In the genomic region with DNA sequence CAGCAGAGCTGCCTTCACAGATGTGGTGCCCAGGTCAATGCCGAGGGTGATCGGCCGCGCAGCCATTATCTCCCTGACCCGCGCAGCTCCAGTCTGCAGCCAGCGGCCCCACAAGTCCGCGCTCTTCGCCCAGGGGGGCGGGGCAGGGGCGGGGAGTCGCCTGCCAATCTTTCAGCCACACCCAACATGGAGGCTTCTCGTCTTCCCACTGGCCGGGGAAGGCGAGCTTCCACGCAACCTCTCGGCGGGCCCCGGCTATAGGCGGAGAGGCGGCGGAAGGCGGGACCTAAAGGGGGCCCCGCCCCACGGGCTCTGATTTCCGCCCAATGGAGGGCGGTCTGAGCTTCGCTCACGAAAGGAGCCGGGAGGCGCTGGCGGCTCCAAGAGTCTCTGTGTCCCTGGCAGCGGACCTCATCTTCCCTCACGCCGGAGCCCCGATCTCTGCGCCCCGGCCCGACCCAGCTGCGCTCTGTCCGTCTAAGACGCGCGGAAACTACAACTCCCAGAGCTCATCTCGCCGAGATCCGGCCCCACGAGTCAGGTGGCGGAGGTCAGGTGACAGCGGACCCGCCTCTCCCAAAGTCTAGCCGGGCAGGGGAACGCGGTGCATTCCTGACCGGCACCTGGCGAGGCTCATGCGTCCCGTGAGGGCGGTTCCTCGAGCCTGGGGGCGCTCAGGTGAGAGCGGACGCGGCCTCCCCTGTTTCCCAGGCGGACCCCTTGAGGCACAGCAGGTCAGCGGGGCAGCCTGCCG, we compare ENCODE assay signal across 1 cellular context.
TF ChIP-seq lines count a peak whose summit lies in the region.

Gene CTNS, plus strand, starts transcription at position 607 of the 754 bp plus-strand sequence. CDS start 3,447 bp downstream, outside the sequence.
Gene SHPK, minus strand, starts transcription at position 97 of the 754 bp plus-strand sequence. Its CDS starts 31 bp downstream, at position 66.

TF ChIP-seq in HepG2, 621 proteins besides CTCF, POLR2A, EP300 and RAD21 (continued from another document and continues in another):
- TF ChIP-seq, protein P1, sequence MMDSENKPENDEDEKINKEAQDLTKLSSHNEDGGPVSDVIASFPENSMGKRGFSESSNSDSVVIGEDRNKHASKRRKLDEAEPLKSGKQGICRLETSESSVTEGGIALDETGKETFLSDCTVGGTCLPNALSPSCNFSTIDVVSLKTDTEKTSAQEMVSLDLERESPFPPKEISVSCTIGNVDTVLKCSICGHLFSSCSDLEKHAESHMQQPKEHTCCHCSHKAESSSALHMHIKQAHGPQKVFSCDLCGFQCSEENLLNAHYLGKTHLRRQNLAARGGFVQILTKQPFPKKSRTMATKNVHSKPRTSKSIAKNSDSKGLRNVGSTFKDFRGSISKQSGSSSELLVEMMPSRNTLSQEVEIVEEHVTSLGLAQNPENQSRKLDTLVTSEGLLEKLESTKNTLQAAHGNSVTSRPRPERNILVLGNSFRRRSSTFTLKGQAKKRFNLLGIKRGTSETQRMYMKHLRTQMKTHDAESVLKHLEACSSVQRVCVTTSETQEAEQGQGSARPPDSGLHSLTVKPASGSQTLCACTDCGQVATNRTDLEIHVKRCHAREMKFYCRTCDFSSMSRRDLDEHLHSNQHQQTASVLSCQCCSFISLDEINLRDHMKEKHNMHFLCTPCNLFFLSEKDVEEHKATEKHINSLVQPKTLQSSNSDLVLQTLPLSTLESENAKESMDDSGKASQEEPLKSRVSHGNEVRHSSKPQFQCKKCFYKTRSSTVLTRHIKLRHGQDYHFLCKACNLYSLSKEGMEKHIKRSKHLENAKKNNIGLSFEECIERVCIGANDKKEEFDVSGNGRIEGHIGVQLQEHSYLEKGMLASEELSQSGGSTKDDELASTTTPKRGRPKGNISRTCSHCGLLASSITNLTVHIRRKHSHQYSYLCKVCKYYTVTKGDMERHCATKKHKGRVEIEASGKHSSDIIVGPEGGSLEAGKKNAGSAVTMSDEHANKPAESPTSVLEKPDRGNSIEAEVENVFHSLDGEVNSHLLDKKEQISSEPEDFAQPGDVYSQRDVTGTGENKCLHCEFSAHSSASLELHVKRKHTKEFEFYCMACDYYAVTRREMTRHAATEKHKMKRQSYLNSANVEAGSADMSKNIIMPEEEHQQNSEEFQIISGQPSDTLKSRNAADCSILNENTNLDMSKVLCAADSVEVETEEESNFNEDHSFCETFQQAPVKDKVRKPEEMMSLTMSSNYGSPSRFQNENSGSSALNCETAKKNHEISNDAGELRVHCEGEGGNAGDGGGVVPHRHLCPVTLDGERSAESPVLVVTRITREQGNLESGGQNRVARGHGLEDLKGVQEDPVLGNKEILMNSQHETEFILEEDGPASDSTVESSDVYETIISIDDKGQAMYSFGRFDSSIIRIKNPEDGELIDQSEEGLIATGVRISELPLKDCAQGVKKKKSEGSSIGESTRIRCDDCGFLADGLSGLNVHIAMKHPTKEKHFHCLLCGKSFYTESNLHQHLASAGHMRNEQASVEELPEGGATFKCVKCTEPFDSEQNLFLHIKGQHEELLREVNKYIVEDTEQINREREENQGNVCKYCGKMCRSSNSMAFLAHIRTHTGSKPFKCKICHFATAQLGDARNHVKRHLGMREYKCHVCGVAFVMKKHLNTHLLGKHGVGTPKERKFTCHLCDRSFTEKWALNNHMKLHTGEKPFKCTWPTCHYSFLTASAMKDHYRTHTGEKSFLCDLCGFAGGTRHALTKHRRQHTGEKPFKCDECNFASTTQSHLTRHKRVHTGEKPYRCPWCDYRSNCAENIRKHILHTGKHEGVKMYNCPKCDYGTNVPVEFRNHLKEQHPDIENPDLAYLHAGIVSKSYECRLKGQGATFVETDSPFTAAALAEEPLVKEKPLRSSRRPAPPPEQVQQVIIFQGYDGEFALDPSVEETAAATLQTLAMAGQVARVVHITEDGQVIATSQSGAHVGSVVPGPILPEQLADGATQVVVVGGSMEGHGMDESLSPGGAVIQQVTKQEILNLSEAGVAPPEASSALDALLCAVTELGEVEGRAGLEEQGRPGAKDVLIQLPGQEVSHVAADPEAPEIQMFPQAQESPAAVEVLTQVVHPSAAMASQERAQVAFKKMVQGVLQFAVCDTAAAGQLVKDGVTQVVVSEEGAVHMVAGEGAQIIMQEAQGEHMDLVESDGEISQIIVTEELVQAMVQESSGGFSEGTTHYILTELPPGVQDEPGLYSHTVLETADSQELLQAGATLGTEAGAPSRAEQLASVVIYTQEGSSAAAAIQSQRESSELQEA (CRISPR knock-in tag; IDR thresholded peaks at IDR 0.05; ENCODE audit: not compliant biosample characterization) = peak; percentile 37
- TF ChIP-seq NRL (CRISPR knock-in tag; IDR thresholded peaks at IDR 0.05; ENCODE audit: borderline replicate concordance) (no peak; the same call in 1 of the 2 replicates), ZHX1 (CRISPR knock-in tag; IDR thresholded peaks at IDR 0.05; ENCODE audit: low read depth) (peak; percentile 64; the same call in 1 of the 2 replicates), SALL1 (CRISPR knock-in tag; IDR thresholded peaks at IDR 0.05) (peak; percentile 62), RXRA (CRISPR knock-in tag; IDR thresholded peaks at IDR 0.05) (0 out of 2 replicates have a peak, but pooled peaks have one; percentile 32), HNRNPLL (IDR thresholded peaks at IDR 0.05; ENCODE audit: low read depth, low read length, poor library complexity, severe bottlenecking) (peak; percentile 72), SP5 (CRISPR knock-in tag; IDR thresholded peaks at IDR 0.05; ENCODE audit: borderline replicate concordance, low read depth) (peak; percentile 81), ATF6 (CRISPR knock-in tag; conservative IDR thresholded peaks at IDR 0.05) (no peak), NFKBIZ (CRISPR knock-in tag; IDR thresholded peaks at IDR 0.05) (no peak), ZNF337 (CRISPR knock-in tag; IDR thresholded peaks at IDR 0.05; ENCODE audit: borderline replicate concordance, low read depth) (no peak), GATA4 (IDR thresholded peaks at IDR 0.05; ENCODE audit: borderline replicate concordance, low read depth) (peak; percentile 58; the same call in 1 of the 2 replicates), ZNF546 (CRISPR knock-in tag; conservative IDR thresholded peaks at IDR 0.05) (0 out of 2 replicates have a peak, but pooled peaks have one; percentile 46), CBX2 (IDR thresholded peaks at IDR 0.05; ENCODE audit: low read depth, low read length) (no peak), CBX2 (CRISPR knock-in tag; IDR thresholded peaks at IDR 0.05; ENCODE audit: low read depth) (no peak), MAFK (conservative IDR thresholded peaks at IDR 0.05 in 1 of 2, IDR thresholded peaks at IDR 0.05 in 1 of 2; ENCODE audit: low read length in 2 of 2) (no peak), ZMYM3 (CRISPR knock-in tag; IDR thresholded peaks at IDR 0.05) (no peak), ZNF816 (CRISPR knock-in tag; IDR thresholded peaks at IDR 0.05; ENCODE audit: borderline replicate concordance) (0 out of 2 replicates have a peak, but pooled peaks have one; percentile 43), ZBED4 (CRISPR knock-in tag; IDR thresholded peaks at IDR 0.05; ENCODE audit: borderline replicate concordance) (peak; percentile 56), GFI1 (CRISPR knock-in tag; IDR thresholded peaks at IDR 0.05; ENCODE audit: borderline replicate concordance) (0 out of 2 replicates have a peak, but pooled peaks have one; percentile 70), PPARG (CRISPR knock-in tag; conservative IDR thresholded peaks at IDR 0.05) (0 out of 2 replicates have a peak, but pooled peaks have one; percentile 13), ZNF672 (CRISPR knock-in tag; IDR thresholded peaks at IDR 0.05) (no peak), FOXA3 (CRISPR knock-in tag; IDR thresholded peaks at IDR 0.05) (peak; percentile 32; the same call in 1 of the 2 replicates), SAP130 (CRISPR knock-in tag; IDR thresholded peaks at IDR 0.05; ENCODE audit: low read depth) (peak; percentile 98), HDAC1 (CRISPR knock-in tag; IDR thresholded peaks at IDR 0.05) (peak; percentile 96), ZNF296 (CRISPR knock-in tag; conservative IDR thresholded peaks at IDR 0.05) (no peak; the same call in 1 of the 2 replicates), FOXO4 (CRISPR knock-in tag; conservative IDR thresholded peaks at IDR 0.05) (0 out of 2 replicates have a peak, but pooled peaks have one; percentile 89), TBX2 (CRISPR knock-in tag; IDR thresholded peaks at IDR 0.05; ENCODE audit: borderline replicate concordance) (peak; percentile 18)
- TF ChIP-seq, protein P2, sequence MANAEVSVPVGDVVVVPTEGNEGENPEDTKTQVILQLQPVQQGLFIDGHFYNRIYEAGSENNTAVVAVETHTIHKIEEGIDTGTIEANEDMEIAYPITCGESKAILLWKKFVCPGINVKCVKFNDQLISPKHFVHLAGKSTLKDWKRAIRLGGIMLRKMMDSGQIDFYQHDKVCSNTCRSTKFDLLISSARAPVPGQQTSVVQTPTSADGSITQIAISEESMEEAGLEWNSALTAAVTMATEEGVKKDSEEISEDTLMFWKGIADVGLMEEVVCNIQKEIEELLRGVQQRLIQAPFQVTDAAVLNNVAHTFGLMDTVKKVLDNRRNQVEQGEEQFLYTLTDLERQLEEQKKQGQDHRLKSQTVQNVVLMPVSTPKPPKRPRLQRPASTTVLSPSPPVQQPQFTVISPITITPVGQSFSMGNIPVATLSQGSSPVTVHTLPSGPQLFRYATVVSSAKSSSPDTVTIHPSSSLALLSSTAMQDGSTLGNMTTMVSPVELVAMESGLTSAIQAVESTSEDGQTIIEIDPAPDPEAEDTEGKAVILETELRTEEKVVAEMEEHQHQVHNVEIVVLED (CRISPR knock-in tag; IDR thresholded peaks at IDR 0.05; ENCODE audit: borderline replicate concordance) = peak; percentile 65
